Comparison of ENCODE assay signal across 2 cellular contexts in the genomic region with DNA sequence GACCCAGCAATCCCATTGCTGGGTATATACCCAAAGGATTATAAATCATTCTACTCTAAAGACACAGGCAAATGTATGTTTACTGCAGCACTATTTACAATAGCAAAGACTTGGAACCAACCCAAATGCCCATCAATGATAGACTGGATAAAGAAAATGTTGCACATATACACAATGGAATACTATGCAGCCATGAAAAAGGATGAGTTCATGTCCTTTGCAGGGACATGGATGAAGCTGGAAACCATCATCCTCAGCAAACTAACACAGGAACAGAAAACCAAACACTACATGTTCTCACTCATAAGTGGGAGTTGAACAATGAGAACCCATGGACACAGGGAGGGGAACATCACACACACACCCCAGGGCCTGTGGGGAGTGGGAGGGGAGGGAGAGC. TPM values are rescaled to one million over a fixed set of nuclear protein-coding genes. Genes with fewer than 3 reads are reported as not detected.
"Had no signal": no experiment of that assay in that cellular context is flagged by ENCODE, and none has a peak within 500 bp of the region (broad histone marks: within the 10 kb centered on the region; RNA-seq: fewer than 3 reads in every experiment).

No MANE protein-coding gene starts in this region.

RNA-seq across cellular contexts. Expression of gene MAP3K15, which starts 3.5 kb away (rescaled TPM):
- total RNA-seq: HT-29 had no signal
- polyA plus RNA-seq: IgD-negative memory B cell had no signal
